19 cellular contexts compared by ENCODE assay signal in the genomic region with DNA sequence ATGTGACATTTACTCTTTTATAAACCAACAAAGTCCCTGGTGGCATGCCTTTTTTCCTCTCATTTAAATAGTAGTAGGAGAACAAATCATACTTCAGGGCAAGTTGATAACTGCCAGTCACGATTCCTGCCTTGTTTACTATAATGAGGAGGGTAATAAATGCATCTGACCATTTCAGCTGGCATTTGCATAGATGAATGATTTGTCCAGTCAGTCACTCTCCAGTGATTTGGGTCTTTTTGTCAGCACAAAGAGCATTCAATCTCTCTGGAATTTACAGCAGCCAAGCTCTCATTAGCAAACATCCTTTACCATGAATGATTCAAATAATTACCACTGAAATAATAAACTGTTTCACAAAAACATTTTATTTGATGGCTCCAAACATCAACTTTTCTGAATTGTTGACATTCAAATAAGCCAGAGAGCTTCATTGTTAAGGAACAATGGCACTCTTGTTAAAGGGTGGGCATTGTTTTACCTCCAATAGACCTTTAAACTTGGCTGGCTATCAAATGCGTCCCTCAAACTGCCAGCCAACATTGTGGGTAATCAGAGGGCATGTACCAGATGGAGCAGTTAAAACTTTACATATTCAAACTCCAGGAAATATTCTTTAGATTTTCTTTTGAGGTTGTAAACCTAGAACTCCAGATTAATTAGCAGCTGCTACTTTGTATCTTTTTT. TPM values are rescaled to one million over a fixed set of nuclear protein-coding genes. Genes with fewer than 3 reads are reported as not detected.
A peak's percentile ranks its signal among the peaks of the same experiment; 100 is the strongest.
DNase-seq lines count a peak whose midpoint lies in the region; FAIRE-seq and TF ChIP-seq lines count a peak whose summit lies in the region.
"Had no signal": no experiment of that assay in that cellular context is flagged by ENCODE, and none has a peak within 500 bp of the region (broad histone marks: within the 10 kb centered on the region; RNA-seq: fewer than 3 reads in every experiment).

No MANE protein-coding gene starts in this region.

- H4K20me1 ChIP-seq in Karpas-422 (ENCODE audit: insufficient read depth, low read depth, low read length), result no peaks in the 10 kb centered on the region
- H4K20me1 ChIP-seq: BLaER1 had no signal

- H3K9ac ChIP-seq in Karpas-422 (ENCODE audit: low read length), result no peak overlapping the region
- H3K9ac ChIP-seq: BLaER1 had no signal

- no peaks in the 10 kb centered on the region for H3K36me3 ChIP-seq in Karpas-422 (ENCODE audit: insufficient read depth, low read length)
- H3K36me3 ChIP-seq: BLaER1, MG63, right atrium auricular region had no signal

- FAIRE-seq in endometrium (lab: Jason Lieb, UNC), result peak; percentile 12
- FAIRE-seq: A204.1, GM19239, RCC 7860 had no signal

- H3K4me3 ChIP-seq in Karpas-422 (ENCODE audit: low read length) (no peak overlapping the region), foreskin fibroblast (ENCODE audit: low read depth in 1 of 2, low read length in 2 of 2) (no peak overlapping the region)
- H3K4me3 ChIP-seq: BLaER1, MG63, right atrium auricular region had no signal

- H3K27ac ChIP-seq in Karpas-422 (ENCODE audit: low read length), result no peak overlapping the region
- H3K27ac ChIP-seq: BLaER1 had no signal

- no peak overlapping the region for H3K4me2 ChIP-seq in Karpas-422 (ENCODE audit: low read depth, low read length, poor library complexity, severe bottlenecking)

- peak; percentile 45 for DNase-seq in NCI-H2107 treated with DMSO at 0.1 percent for 48 hours (lab: John Stamatoyannopoulos, UW; ENCODE audit: unreplicated experiment)
- no peak for DNase-seq in NCI-H2107 (lab: John Stamatoyannopoulos, UW)
- peak; percentile 25 for DNase-seq in NCI-H446 treated with DMSO at 0.1 percent for 48 hours (lab: John Stamatoyannopoulos, UW)
- DNase-seq in renal cortical epithelial cell (ENCODE audit: low read depth), result peak; percentile 81
- DNase-seq in Karpas-422, result no peak
- no peak for DNase-seq in foreskin fibroblast
- DNase-seq in cerebellum (ENCODE audit: low spot score), result no peak
- DNase-seq: activated CD4-positive, alpha-beta T cell treated with anti-CD3 and anti-CD28 coated beads for 1 hour; GDM1; H9; kidney glomerular epithelial cell; MG63; NK-92 treated with Interleukin-12 subunit alpha and Interleukin-12 subunit beta, amount 100 ng/mL, for 24 hours had no signal

- no peaks in the 10 kb centered on the region for H3K9me2 ChIP-seq in Karpas-422 (replicated peaks; ENCODE audit: insufficient read depth, low read length)

- H3K79me2 ChIP-seq in Karpas-422 (ENCODE audit: low read length), result no peaks in the 10 kb centered on the region

- no peak overlapping the region for H2AFZ ChIP-seq in Karpas-422 (ENCODE audit: low read length)

- no peaks in the 10 kb centered on the region for H3K9me3 ChIP-seq in Karpas-422 (ENCODE audit: low read length)
- H3K9me3 ChIP-seq: BLaER1, MG63, right atrium auricular region had no signal

- H3K27me3 ChIP-seq in Karpas-422 (ENCODE audit: low read length), result no peaks in the 10 kb centered on the region
- H3K27me3 ChIP-seq: BLaER1, MG63, right atrium auricular region had no signal

- TF ChIP-seq CTCF in foreskin fibroblast (IDR thresholded peaks at IDR 0.05; ENCODE audit: low read depth, low read length), result no peak

- no peaks in the 10 kb centered on the region for H3K4me1 ChIP-seq in Karpas-422 (ENCODE audit: low read length)

RNA-seq across cellular contexts. Expression of a gene that starts 30.0 kb away (rescaled TPM):
- total RNA-seq in renal cortical epithelial cell, result 20.0 and 39.4 TPM in 2 replicates
- total RNA-seq in Karpas-422 (2014; rRNA removed; shearing (Covaris generic); ENCODE audit: low replicate concordance), result 12.3 and 32.2 TPM in 2 replicates
- 29.5 TPM for total RNA-seq in cerebellum

Comparison
In these comparisons a context has a peak if more than half of its experiments do, and no peak if none do; other contexts are left out.
1. DNase-seq: peak in NCI-H2107 treated with DMSO at 0.1 percent for 48 hours (single experiment), NCI-H446 treated with DMSO at 0.1 percent for 48 hours (single experiment) and renal cortical epithelial cell (single experiment); none in NCI-H2107 (single experiment), Karpas-422 (single experiment), foreskin fibroblast (0 of 2) and cerebellum (single experiment).